In the genomic region with DNA sequence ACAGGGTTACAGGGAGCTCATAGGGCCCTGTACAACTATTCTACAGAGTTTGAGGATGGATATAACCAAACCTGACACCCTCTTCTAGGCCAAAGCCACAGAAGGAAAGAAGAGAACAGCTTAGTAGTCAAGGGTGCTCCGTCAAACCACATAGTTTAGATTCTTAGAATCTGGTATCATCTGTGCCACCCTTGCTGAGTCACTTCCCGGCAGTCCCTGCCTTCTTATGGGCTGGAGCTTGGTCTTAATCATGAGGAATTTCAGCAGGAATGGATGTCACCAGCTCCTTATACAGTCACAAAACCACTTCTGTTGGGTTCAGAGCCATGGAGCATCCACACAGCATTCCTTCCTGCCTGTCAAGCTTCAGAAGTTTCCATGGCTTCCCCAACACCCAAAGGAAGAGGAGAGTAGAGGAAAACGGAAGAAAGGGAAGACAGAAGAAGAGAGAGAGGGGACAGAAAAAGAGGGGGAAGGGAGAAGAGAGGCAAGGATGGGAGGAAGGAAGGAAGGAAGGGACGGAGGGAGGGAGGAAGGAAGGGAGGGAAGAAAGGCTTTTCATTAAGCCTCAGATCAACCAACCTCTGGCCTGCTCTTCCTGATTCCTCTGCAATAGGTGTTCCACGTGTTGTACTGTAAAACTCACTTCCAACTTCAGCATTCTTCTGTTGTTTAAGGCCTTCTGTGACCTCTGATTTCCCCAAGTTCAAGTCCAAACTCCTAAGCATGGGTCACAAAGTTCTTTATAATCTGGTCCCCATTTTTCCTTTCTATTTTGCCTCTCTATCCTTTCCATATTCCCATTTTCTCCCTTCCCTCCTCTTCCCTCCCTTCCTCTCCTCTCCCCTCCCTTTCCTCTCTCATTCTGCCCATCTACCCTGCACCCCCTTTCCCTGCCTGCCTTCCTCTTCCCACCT, we compare ENCODE assay signal across 10 cellular contexts.
DNase-seq lines count a peak whose midpoint lies in the region; ATAC-seq and TF ChIP-seq lines count a peak whose summit lies in the region.
"Had no signal": no experiment of that assay in that cellular context is flagged by ENCODE, and none has a peak within 500 bp of the region (broad histone marks: within the 10 kb centered on the region; RNA-seq: fewer than 3 reads in every experiment).

No MANE protein-coding gene starts in this region.

- DNase-seq in AG08396 (ENCODE audit: low spot score) (peak; percentile 86), amniotic epithelial cell (ENCODE audit: low read depth) (peak; percentile 86), kidney tubule cell (ENCODE audit: low spot score) (peak; percentile 100), HEK293T (ENCODE audit: extremely low spot score) (no peak), superior temporal gyrus (ENCODE audit: extremely low spot score) (no peak)
- DNase-seq in effector CD4-positive, alpha-beta T cell, result no peak
- DNase-seq: Right ventricle myocardium superior had no signal

- POLR2A ChIA-PET in HEK293T (lab: Yijun Ruan, JAX), result no interaction called here

- no peak overlapping the region; the same call in 1 of the 2 replicates for H3K4me3 ChIP-seq in HUES48 (ENCODE audit: low read depth, low read length)

- H3K36me3 ChIP-seq in HUES48 (ENCODE audit: control insufficient read depth, insufficient read depth, low read length), result no peaks in the 10 kb centered on the region

- H3K9me3 ChIP-seq in HUES48 (ENCODE audit: control insufficient read depth, insufficient read depth, low read length), result no peaks in the 10 kb centered on the region

- ATAC-seq in GM19463 (IDR thresholded peaks at IDR 0.05; ENCODE audit: unreplicated experiment), result no peak

- no peak overlapping the region for H3K9ac ChIP-seq in HUES48 (ENCODE audit: low read depth, low read length)
- H3K9ac ChIP-seq: parathyroid adenoma had no signal

- peaks cover 25% of the 10 kb centered on the region for H3K4me1 ChIP-seq in HUES48 (ENCODE audit: control insufficient read depth, insufficient read depth, low read length)
- H3K4me1 ChIP-seq: parathyroid adenoma had no signal

- CTCF ChIA-PET in HEK293T (lab: Yijun Ruan, JAX), result no interaction called here

- H3K27ac ChIP-seq in HUES48 (ENCODE audit: low read depth, low read length), result peak overlapping the region; percentile 57
- H3K27ac ChIP-seq: parathyroid adenoma had no signal

- H3K27me3 ChIP-seq in HUES48 (ENCODE audit: control insufficient read depth, insufficient read depth, low read length), result no peaks in the 10 kb centered on the region

TF ChIP-seq in HEK293T, 16 proteins besides CTCF, POLR2A, EP300 and RAD21:
- TF ChIP-seq L3MBTL2 (conservative IDR thresholded peaks at IDR 0.05) (no peak), SP1 (IDR thresholded peaks at IDR 0.05) (no peak), FOXK2 (IDR thresholded peaks at IDR 0.05) (no peak), ELF4 (IDR thresholded peaks at IDR 0.05) (no peak), CTBP1 (IDR thresholded peaks at IDR 0.05; ENCODE audit: borderline replicate concordance) (no peak), LEF1 (IDR thresholded peaks at IDR 0.05; ENCODE audit: borderline replicate concordance) (no peak), SUZ12 (IDR thresholded peaks at IDR 0.05) (no peak), HDGF (IDR thresholded peaks at IDR 0.05; ENCODE audit: borderline replicate concordance) (no peak), ARNT (IDR thresholded peaks at IDR 0.05) (no peak), NFRKB (IDR thresholded peaks at IDR 0.05) (no peak), FOXM1 (IDR thresholded peaks at IDR 0.05; ENCODE audit: borderline replicate concordance) (no peak), ZNF384 (IDR thresholded peaks at IDR 0.05) (no peak), BHLHE40 (IDR thresholded peaks at IDR 0.05; ENCODE audit: borderline replicate concordance) (no peak), FOXA1 (IDR thresholded peaks at IDR 0.05) (no peak)
- TF ChIP-seq, protein P1, sequence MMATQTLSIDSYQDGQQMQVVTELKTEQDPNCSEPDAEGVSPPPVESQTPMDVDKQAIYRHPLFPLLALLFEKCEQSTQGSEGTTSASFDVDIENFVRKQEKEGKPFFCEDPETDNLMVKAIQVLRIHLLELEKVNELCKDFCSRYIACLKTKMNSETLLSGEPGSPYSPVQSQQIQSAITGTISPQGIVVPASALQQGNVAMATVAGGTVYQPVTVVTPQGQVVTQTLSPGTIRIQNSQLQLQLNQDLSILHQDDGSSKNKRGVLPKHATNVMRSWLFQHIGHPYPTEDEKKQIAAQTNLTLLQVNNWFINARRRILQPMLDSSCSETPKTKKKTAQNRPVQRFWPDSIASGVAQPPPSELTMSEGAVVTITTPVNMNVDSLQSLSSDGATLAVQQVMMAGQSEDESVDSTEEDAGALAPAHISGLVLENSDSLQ (IDR thresholded peaks at IDR 0.05), result no peak

Comparison
In these comparisons a context has a peak if more than half of its experiments do, and no peak if none do; other contexts are left out.
1. DNase-seq: peak in AG08396 (single experiment), amniotic epithelial cell (single experiment) and kidney tubule cell (single experiment); none in effector CD4-positive, alpha-beta T cell (single experiment), HEK293T (single experiment) and superior temporal gyrus (single experiment).